ENCODE assay signal across 8 cellular contexts in the genomic region with DNA sequence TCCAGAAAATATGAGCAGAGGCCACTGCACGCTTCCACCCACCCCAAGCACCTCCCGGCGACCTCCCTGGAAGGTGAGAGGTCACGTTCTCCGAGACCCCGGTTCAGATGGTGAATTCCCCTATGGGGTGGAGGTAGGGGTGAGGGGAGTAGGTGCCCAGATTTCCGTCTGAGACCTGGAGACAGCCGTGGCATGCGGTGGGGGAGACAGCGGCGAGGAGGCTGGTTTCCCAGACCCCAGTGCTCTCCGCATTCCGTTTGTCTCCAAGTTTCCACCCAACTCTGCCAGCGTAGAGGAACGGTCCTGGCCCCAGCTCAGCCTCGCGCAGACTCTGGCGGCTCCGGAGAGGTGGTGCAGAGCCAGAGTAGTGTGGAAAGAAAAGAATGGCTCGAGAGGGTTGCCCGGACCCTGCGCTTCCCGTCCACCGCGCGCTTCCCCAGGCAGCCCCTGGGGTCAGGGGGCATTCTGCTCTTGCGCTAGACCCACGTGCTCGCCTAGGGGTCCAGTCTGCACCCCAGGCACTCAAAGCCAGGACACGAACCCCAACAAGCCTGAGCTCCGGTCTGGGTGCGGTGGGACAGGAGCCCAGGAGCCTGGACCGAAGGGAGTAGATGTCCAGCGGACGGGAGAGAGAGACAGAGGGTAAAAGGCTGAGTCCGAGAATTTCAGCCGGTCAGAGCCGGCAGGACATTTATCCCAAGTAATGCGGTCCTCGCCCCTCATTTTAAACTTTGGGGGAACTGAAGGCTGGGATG. TPM values are rescaled to one million over a fixed set of nuclear protein-coding genes. Genes with fewer than 3 reads are reported as not detected.
DNase-seq lines count a peak whose midpoint lies in the region; ATAC-seq and TF ChIP-seq lines count a peak whose summit lies in the region.

No MANE protein-coding gene starts in this region.

- no peak overlapping the region for H3K4me2 ChIP-seq in Karpas-422 (ENCODE audit: low read depth, low read length, poor library complexity, severe bottlenecking)

- no peak overlapping the region for H2AFZ ChIP-seq in Karpas-422 (ENCODE audit: low read length)

- H3K79me2 ChIP-seq in Karpas-422 (ENCODE audit: low read length), result no peaks in the 10 kb centered on the region

- intact Hi-C loops in ascending aorta (cut with DNase I), result loop anchor here (2.0 kb wide), 2 partner anchors 196 to 738 kb away; a partner anchor contains a TSS
- intact Hi-C loops in psoas muscle (cut with DNase I), result loop anchor here (2.0 to 10.0 kb wide), 6 partner anchors 84 to 196 kb away; a partner anchor contains a TSS

- peaks cover 11% of the 10 kb centered on the region; the same call in 1 of the 2 replicates for H3K4me1 ChIP-seq in HUES6 (ENCODE audit: control insufficient read depth, insufficient read depth, low read length)
- H3K4me1 ChIP-seq in ascending aorta, result peaks cover 15 to 33% of the 10 kb centered on the region in 2 donors
- peaks cover 64% of the 10 kb centered on the region for H3K4me1 ChIP-seq in psoas muscle
- 0 out of 2 replicates have a peak, but pooled peaks cover 2% of the 10 kb centered on the region for H3K4me1 ChIP-seq in Karpas-422 (ENCODE audit: low read length)

- WGBS in psoas muscle, 3 donors, result 0 to 1% (median 1%) methylated on average over 40 of the region's 40 CpGs

- H3K9ac ChIP-seq in HUES6 (ENCODE audit: low read length) (peak overlapping the region; percentile 90), Karpas-422 (ENCODE audit: low read length) (no peak overlapping the region)

- TF ChIP-seq CTCF in ascending aorta (IDR thresholded peaks at IDR 0.05), result no peak
- no peak for TF ChIP-seq CTCF in psoas muscle (IDR thresholded peaks at IDR 0.05)

- H3K4me3 ChIP-seq in HUES6 (ENCODE audit: low read depth, low read length) (peak overlapping the region; percentile 97), ascending aorta (peak overlapping the region; percentile 82 to 94), psoas muscle (peak overlapping the region; percentile 81), Karpas-422 (ENCODE audit: low read length) (no peak overlapping the region)

- H3K9me2 ChIP-seq in Karpas-422 (replicated peaks; ENCODE audit: insufficient read depth, low read length), result no peaks in the 10 kb centered on the region

- H4K20me1 ChIP-seq in Karpas-422 (ENCODE audit: insufficient read depth, low read depth, low read length), result no peaks in the 10 kb centered on the region

- H3K36me3 ChIP-seq in HUES6 (ENCODE audit: control insufficient read depth, insufficient read depth, low read length) (no peaks in the 10 kb centered on the region; the same call in 1 of the 2 replicates), ascending aorta (peaks cover 18 to 27% of the 10 kb centered on the region in 2 donors), psoas muscle (ENCODE audit: insufficient read depth in 1 of 2, low read depth in 1 of 2) (peaks cover 0 to 34% of the 10 kb centered on the region in 2 donors), Karpas-422 (ENCODE audit: insufficient read depth, low read length) (no peaks in the 10 kb centered on the region)

- ATAC-seq in psoas muscle (peak; percentile 10 to 48 (median 33)), HG02642 (IDR thresholded peaks at IDR 0.05; ENCODE audit: poor library complexity, unreplicated experiment) (no peak)

- H3K27me3 ChIP-seq in HUES6 (ENCODE audit: control insufficient read depth, insufficient read depth, low read length) (peaks cover 93% of the 10 kb centered on the region), ascending aorta (no peaks in the 10 kb centered on the region), psoas muscle (ENCODE audit: insufficient read depth in 3 of 3, low read length in 2 of 3) (no peaks in the 10 kb centered on the region), Karpas-422 (ENCODE audit: low read length) (no peaks in the 10 kb centered on the region)

- DNase-seq in Ammon's horn (ENCODE audit: low spot score) (peak; percentile 69), ascending aorta (ENCODE audit: low spot score in 2 of 2) (peak in 1 of 2 donors; percentile 83), hypothalamus (lab: John Stamatoyannopoulos, UW) (peak in 41 of 51 donors; percentile 35 to 80 (median 63)), psoas muscle (peak; percentile 54 to 85), NCI-H2081 (lab: John Stamatoyannopoulos, UW) (no peak), Karpas-422 (no peak)

- no peaks in the 10 kb centered on the region for H3K9me3 ChIP-seq in HUES6 (ENCODE audit: control insufficient read depth, insufficient read depth, low read depth, low read length)
- H3K9me3 ChIP-seq in ascending aorta, result no peaks in the 10 kb centered on the region
- H3K9me3 ChIP-seq in psoas muscle, result no peaks in the 10 kb centered on the region
- no peaks in the 10 kb centered on the region for H3K9me3 ChIP-seq in Karpas-422 (ENCODE audit: low read length)

- H3K27ac ChIP-seq in HUES6 (ENCODE audit: low read depth, low read length) (no peak overlapping the region), ascending aorta (peak overlapping the region; percentile 98 to 99), psoas muscle (peak overlapping the region; percentile 95), Karpas-422 (ENCODE audit: low read length) (no peak overlapping the region)

RNA-seq across cellular contexts. Expression of a gene that starts 3.9 kb away (rescaled TPM):
- total RNA-seq in ascending aorta (199 TPM), psoas muscle (100 to 1,000 TPM in 2 of 4 donors, 10 to 100 TPM in 2; 39.3 to 317 (median 143) TPM)
- polyA plus RNA-seq in psoas muscle, result 100 to 1,000 TPM in 2 of 3 donors, 10 to 100 TPM in 1; 50.4 to 269 (median 195) TPM
- total RNA-seq in Karpas-422 (2014; rRNA removed; shearing (Covaris generic); ENCODE audit: low replicate concordance), result not detected in 2 replicates

Comparison
In these comparisons a context has a peak if more than half of its experiments do, and no peak if none do; other contexts are left out.
1. DNase-seq: peak in Ammon's horn (single experiment), hypothalamus (41 of 51) and psoas muscle (2 of 2); none in NCI-H2081 (0 of 2) and Karpas-422 (single experiment).
2. H3K27ac ChIP-seq: peak in ascending aorta (2 of 2) and psoas muscle (single experiment); none in HUES6 (single experiment) and Karpas-422 (single experiment).
3. RNA of a gene that starts 3.9 kb away (total RNA-seq): 39.3 to 317 TPM in psoas muscle and 199 TPM in ascending aorta (single experiment); not detected in Karpas-422; every median in the first group is over 10 times any median in the second.